In the genomic region with DNA sequence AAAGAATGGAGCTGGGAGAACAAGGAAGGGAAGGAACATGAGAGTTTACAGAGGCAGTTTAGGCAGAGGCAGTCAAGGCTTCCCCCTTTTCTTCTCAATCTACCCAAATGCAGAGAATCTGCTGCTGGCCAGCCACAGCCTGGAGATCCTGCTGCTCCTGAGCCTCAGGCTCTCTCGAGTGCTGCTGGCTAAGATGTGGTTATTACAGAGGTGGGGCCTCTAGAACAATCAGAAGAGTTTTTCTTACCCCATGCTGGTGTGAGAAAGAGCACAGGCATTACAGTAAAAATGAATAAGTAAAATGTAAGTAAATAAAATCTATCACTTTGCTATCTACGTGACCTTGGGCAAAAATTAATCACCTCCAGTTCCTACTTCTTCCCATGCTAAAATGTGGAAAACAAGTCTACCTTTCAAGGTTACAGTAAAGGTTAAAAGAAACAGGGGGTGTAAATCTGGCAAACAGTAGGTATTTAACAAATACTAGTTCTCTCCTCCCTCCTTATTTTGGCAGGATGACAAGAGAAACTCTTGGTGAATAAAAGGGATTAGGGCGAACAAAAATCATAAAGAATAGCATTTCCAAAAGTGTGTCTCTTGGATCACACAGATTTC, we compare ENCODE assay signal across 11 cellular contexts. TPM values are rescaled to one million over a fixed set of nuclear protein-coding genes. Genes with fewer than 3 reads are reported as not detected.
A peak's percentile ranks its signal among the peaks of the same experiment; 100 is the strongest.
DNase-seq lines count a peak whose midpoint lies in the region; ATAC-seq and TF ChIP-seq lines count a peak whose summit lies in the region.
"Had no signal": no experiment of that assay in that cellular context is flagged by ENCODE, and none has a peak within 500 bp of the region (broad histone marks: within the 10 kb centered on the region; RNA-seq: fewer than 3 reads in every experiment).

No MANE protein-coding gene starts in this region.

- H3K9me3 ChIP-seq in gastroesophageal sphincter: peaks cover 0 to 11% (median 0%) of the 10 kb centered on the region in 3 donors

- TF ChIP-seq EP300 in gastroesophageal sphincter (IDR thresholded peaks at IDR 0.05): no peak

- no peaks in the 10 kb centered on the region for H3K36me3 ChIP-seq in gastroesophageal sphincter

- no peak overlapping the region for H3K4me3 ChIP-seq in gastroesophageal sphincter

- H3K36me3 Mint-ChIP-seq in osteocyte (ENCODE audit: unreplicated experiment): peaks cover 21% of the 10 kb centered on the region
- H3K36me3 Mint-ChIP-seq in activated CD4-positive, alpha-beta memory T cell treated with anti-CD3 and anti-CD28 coated beads, Interleukin-2, amount 10 ng/mL, durations not matched to agents 7 days and 5 days (ENCODE audit: low read depth): peaks cover 56% of the 10 kb centered on the region

- H3K27me3 ChIP-seq in gastroesophageal sphincter: no peaks in the 10 kb centered on the region

- DNase-seq in GDM1 (lab: John Stamatoyannopoulos, UW) (peak; percentile 19), RPMI7951 (ENCODE audit: low read depth) (peak; percentile 22), epithelial cell of prostate (ENCODE audit: low read depth, low spot score) (no peak), osteocyte (ENCODE audit: extremely low spot score, unreplicated experiment) (no peak)
- no peak for DNase-seq in activated effector memory CD4-positive, alpha-beta T cell treated with anti-CD3 and anti-CD28 coated beads, Interleukin-2, amount 50 U/mL, for 16 hours
- no peak for DNase-seq in activated CD4-positive, alpha-beta memory T cell treated with anti-CD3 and anti-CD28 coated beads, Interleukin-2, amount 10 ng/mL, durations not matched to agents 7 days and 5 days
- no peak for DNase-seq in activated CD4-positive, alpha-beta T cell treated with anti-CD3 and anti-CD28 coated beads, Interleukin-2, amount 50 U/mL, for 48 hours
- DNase-seq: activated CD4-positive, alpha-beta T cell treated with anti-CD3 and anti-CD28 coated beads for 36 hours; small intestine had no signal

- no peaks in the 10 kb centered on the region for H3K27me3 Mint-ChIP-seq in osteocyte (ENCODE audit: unreplicated experiment)
- no peaks in the 10 kb centered on the region for H3K27me3 Mint-ChIP-seq in activated CD4-positive, alpha-beta memory T cell treated with anti-CD3 and anti-CD28 coated beads, Interleukin-2, amount 10 ng/mL, durations not matched to agents 7 days and 5 days
- H3K27me3 Mint-ChIP-seq: activated CD4-positive, alpha-beta T cell treated with anti-CD3 and anti-CD28 coated beads for 36 hours had no signal

- H3K4me1 ChIP-seq in gastroesophageal sphincter: peaks cover 4 to 54% (median 6%) of the 10 kb centered on the region in 3 donors

- CTCF ChIA-PET in activated CD4-positive, alpha-beta memory T cell treated with anti-CD3 and anti-CD28 coated beads, Interleukin-2, amount 10 ng/mL, durations not matched to agents 7 days and 5 days (lab: Charles Lee): no interaction called here

- peaks cover 13% of the 10 kb centered on the region for H3K9me3 Mint-ChIP-seq in osteocyte (ENCODE audit: unreplicated experiment)
- H3K9me3 Mint-ChIP-seq in activated CD4-positive, alpha-beta memory T cell treated with anti-CD3 and anti-CD28 coated beads, Interleukin-2, amount 10 ng/mL, durations not matched to agents 7 days and 5 days: peaks cover 14% of the 10 kb centered on the region

- H3K4me1 Mint-ChIP-seq in osteocyte (ENCODE audit: unreplicated experiment): peaks cover 54% of the 10 kb centered on the region
- H3K4me1 Mint-ChIP-seq in activated CD4-positive, alpha-beta memory T cell treated with anti-CD3 and anti-CD28 coated beads, Interleukin-2, amount 10 ng/mL, durations not matched to agents 7 days and 5 days: peaks cover 10% of the 10 kb centered on the region

- WGBS in gastroesophageal sphincter (ENCODE audit: low coverage in 1 of 2), 2 donors: 37 to 38% methylated on average over 2 to 3 of the region's 3 CpGs

- peak overlapping the region; percentile 27 for H3K4me3 Mint-ChIP-seq in osteocyte (ENCODE audit: unreplicated experiment)
- H3K4me3 Mint-ChIP-seq in activated CD4-positive, alpha-beta memory T cell treated with anti-CD3 and anti-CD28 coated beads, Interleukin-2, amount 10 ng/mL, durations not matched to agents 7 days and 5 days: no peak overlapping the region
- H3K4me3 Mint-ChIP-seq: activated CD4-positive, alpha-beta T cell treated with anti-CD3 and anti-CD28 coated beads for 36 hours had no signal

- peak overlapping the region; percentile 67 for H3K27ac Mint-ChIP-seq in osteocyte (ENCODE audit: unreplicated experiment)
- H3K27ac Mint-ChIP-seq in activated CD4-positive, alpha-beta memory T cell treated with anti-CD3 and anti-CD28 coated beads, Interleukin-2, amount 10 ng/mL, durations not matched to agents 7 days and 5 days: no peak overlapping the region
- H3K27ac Mint-ChIP-seq: activated CD4-positive, alpha-beta T cell treated with anti-CD3 and anti-CD28 coated beads for 36 hours had no signal

- POLR2A ChIA-PET in activated CD4-positive, alpha-beta memory T cell treated with anti-CD3 and anti-CD28 coated beads, Interleukin-2, amount 10 ng/mL, durations not matched to agents 7 days and 5 days (lab: Charles Lee): no interaction called here

- peak overlapping the region; percentile 33 for H3K27ac ChIP-seq in epithelial cell of prostate
- H3K27ac ChIP-seq in gastroesophageal sphincter: peak overlapping the region in 2 of 4 donors; percentile 18 to 41

- no peak for TF ChIP-seq CTCF in osteocyte (IDR thresholded peaks at IDR 0.05)
- TF ChIP-seq CTCF in gastroesophageal sphincter (IDR thresholded peaks at IDR 0.05): no peak

- ATAC-seq in gastroesophageal sphincter: no peak
- ATAC-seq: activated CD4-positive, alpha-beta T cell treated with anti-CD3 and anti-CD28 coated beads for 36 hours; Right ventricle myocardium inferior had no signal

- no peak for TF ChIP-seq POLR2A in gastroesophageal sphincter (IDR thresholded peaks at IDR 0.05)

RNA-seq across cellular contexts. Expression of gene FBXW11, which starts 31.1 kb away (rescaled TPM):
- total RNA-seq in RPMI7951 (2014; rRNA removed; shearing (Covaris generic)): 45.3 and 58.3 TPM in 2 replicates
- total RNA-seq in osteocyte: 60.1 and 61.4 TPM in 2 replicates
- total RNA-seq in activated CD4-positive, alpha-beta memory T cell treated with anti-CD3 and anti-CD28 coated beads, Interleukin-2, amount 10 ng/mL, durations not matched to agents 7 days and 5 days: 10 to 100 TPM; 37.4 to 38.8 TPM
- total RNA-seq in gastroesophageal sphincter: 10 to 100 TPM; 64.3 to 88.3 (median 76.3) TPM

Comparison
In these comparisons a context has a peak if more than half of its experiments do, and no peak if none do; other contexts are left out.
1. DNase-seq: peak in GDM1 (single experiment) and RPMI7951 (single experiment); none in epithelial cell of prostate (single experiment), osteocyte (single experiment), activated effector memory CD4-positive, alpha-beta T cell treated with anti-CD3 and anti-CD28 coated beads, Interleukin-2, amount 50 U/mL, for 16 hours (single experiment), activated CD4-positive, alpha-beta memory T cell treated with anti-CD3 and anti-CD28 coated beads, Interleukin-2, amount 10 ng/mL, durations not matched to agents 7 days and 5 days (single experiment) and activated CD4-positive, alpha-beta T cell treated with anti-CD3 and anti-CD28 coated beads, Interleukin-2, amount 50 U/mL, for 48 hours (0 of 2).